1 cellular context compared by ENCODE assay signal in genomic region chr7:45980973-45981372, GRCh38.
TF ChIP-seq lines count a peak whose summit lies in the region.

No MANE protein-coding gene starts in this region.

TF ChIP-seq in SK-N-SH, 30 proteins besides CTCF, POLR2A, EP300 and RAD21:
- TF ChIP-seq ZBTB33 (IDR thresholded peaks at IDR 0.05; ENCODE audit: borderline replicate concordance, low read depth): no peak
- TF ChIP-seq SMC3 (IDR thresholded peaks at IDR 0.05; ENCODE audit: low read depth, low read length): no peak
- no peak for TF ChIP-seq SIN3A (IDR thresholded peaks at IDR 0.05; ENCODE audit: borderline replicate concordance, low read depth, low read length)
- TF ChIP-seq, protein P1, sequence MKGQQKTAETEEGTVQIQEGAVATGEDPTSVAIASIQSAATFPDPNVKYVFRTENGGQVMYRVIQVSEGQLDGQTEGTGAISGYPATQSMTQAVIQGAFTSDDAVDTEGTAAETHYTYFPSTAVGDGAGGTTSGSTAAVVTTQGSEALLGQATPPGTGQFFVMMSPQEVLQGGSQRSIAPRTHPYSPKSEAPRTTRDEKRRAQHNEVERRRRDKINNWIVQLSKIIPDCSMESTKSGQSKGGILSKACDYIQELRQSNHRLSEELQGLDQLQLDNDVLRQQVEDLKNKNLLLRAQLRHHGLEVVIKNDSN (IDR thresholded peaks at IDR 0.05; ENCODE audit: borderline replicate concordance, low read depth): no peak
- no peak for TF ChIP-seq JUND (IDR thresholded peaks at IDR 0.05)
